Comparison of ENCODE assay signal across 8 cellular contexts in genomic region chr4:55866973-55867574, GRCh38. TPM values are rescaled to one million over a fixed set of nuclear protein-coding genes. Genes with fewer than 3 reads are reported as not detected.
DNase-seq lines count a peak whose midpoint lies in the region; ATAC-seq and TF ChIP-seq lines count a peak whose summit lies in the region.

No MANE protein-coding gene starts in this region.

- H2AFZ ChIP-seq in SU-DHL-6 (ENCODE audit: low read depth, low read length, severe bottlenecking) = no peak overlapping the region
- no peak overlapping the region for H2AFZ ChIP-seq in neural cell (ENCODE audit: low read depth, low read length)

- H3K36me3 ChIP-seq in CD4-positive, alpha-beta memory T cell (ENCODE audit: insufficient read depth, low read length) = peaks cover 43% of the 10 kb centered on the region
- H3K36me3 ChIP-seq in SU-DHL-6 (ENCODE audit: low read length) (peaks cover 6% of the 10 kb centered on the region; the same call in 1 of the 2 replicates), esophagus squamous epithelium (peaks cover 0 to 73% (median 3%) of the 10 kb centered on the region in 3 donors), neural cell (ENCODE audit: insufficient read depth, low read length) (peaks cover 16% of the 10 kb centered on the region)

- H3K9ac ChIP-seq in SU-DHL-6 (ENCODE audit: low read length) (no peak overlapping the region), neural cell (ENCODE audit: low read length) (no peak overlapping the region)

- no peaks in the 10 kb centered on the region for H3K27me3 ChIP-seq in CD4-positive, alpha-beta memory T cell (ENCODE audit: insufficient read depth, low read length)
- H3K27me3 ChIP-seq in SU-DHL-6 (ENCODE audit: low read length) (no peaks in the 10 kb centered on the region), esophagus squamous epithelium (no peaks in the 10 kb centered on the region), neural cell (ENCODE audit: insufficient read depth, low read depth, low read length) (no peaks in the 10 kb centered on the region)

- intact Hi-C loops in CD4-positive, alpha-beta memory T cell (cut with micrococcal nuclease) = loop anchor here (1.0 to 10.0 kb wide), 7 partner anchors 312 to 896 kb away; partner anchors contain the start of gene SRD5A3
- intact Hi-C loops in esophagus squamous epithelium (cut with DNase I) = no loop called here
- intact Hi-C loops in activated T-helper 2 cell treated with anti-CD3 and anti-CD28 coated beads, Interferon-gamma antibody, Interleukin-2, Interleukin-4, amounts not matched to agents 10 μg/mL and 5 μg/mL and 100 μg/mL, durations not matched to agents 14 hours and 24 hours and 36 hours (cut with micrococcal nuclease) = loop anchor here (1.0 to 5.0 kb wide), 2 partner anchors 14 to 320 kb away; partner anchors contain the start of genes CLOCK and EXOC1

- no peaks in the 10 kb centered on the region for H4K20me1 ChIP-seq in SU-DHL-6 (ENCODE audit: low read depth, low read length)
- H4K20me1 ChIP-seq in neural cell (ENCODE audit: insufficient read depth) = no peaks in the 10 kb centered on the region

- CTCF ChIA-PET in CD4-positive, alpha-beta memory T cell (lab: Charles Lee; ENCODE audit: partially characterized antibody) = interaction anchor here (0.7 to 3.5 kb wide), 14 partner anchors 12 to 1549 kb away, joined by 3 to 29 read pairs (median 4); partner anchors contain the start of genes CEP135, EXOC1 and SRD5A3

- H3F3A ChIP-seq in SU-DHL-6 (ENCODE audit: insufficient read depth) (peaks cover 4% of the 10 kb centered on the region; the same call in 1 of the 2 replicates), neural cell (ENCODE audit: insufficient read depth, low read length, poor library complexity, severe bottlenecking) (no peaks in the 10 kb centered on the region)

- TF ChIP-seq POLR2A in esophagus squamous epithelium (IDR thresholded peaks at IDR 0.05) = no peak

- H3K4me3 Mint-ChIP-seq in CD4-positive, alpha-beta memory T cell = peak overlapping the region in 1 of 8 donors; percentile 37
- no peak overlapping the region for H3K4me3 Mint-ChIP-seq in activated T-helper 2 cell treated with anti-CD3 and anti-CD28 coated beads, Interferon-gamma antibody, Interleukin-2, Interleukin-4, amounts not matched to agents 10 μg/mL and 5 μg/mL and 100 μg/mL, durations not matched to agents 14 hours and 24 hours and 36 hours (ENCODE audit: low read depth)

- no peak overlapping the region for H3K4me3 ChIP-seq in CD4-positive, alpha-beta memory T cell (ENCODE audit: low read length in 2 of 2)
- no peak overlapping the region for H3K4me3 ChIP-seq in SU-DHL-6 (ENCODE audit: insufficient read depth, low read length, poor library complexity, severe bottlenecking)
- no peak overlapping the region for H3K4me3 ChIP-seq in esophagus squamous epithelium
- H3K4me3 ChIP-seq in neural cell (ENCODE audit: low read length) = no peak overlapping the region

- H3K4me1 Mint-ChIP-seq in CD4-positive, alpha-beta memory T cell = peaks cover 8 to 19% (median 17%) of the 10 kb centered on the region in 4 donors
- peaks cover 23% of the 10 kb centered on the region for H3K4me1 Mint-ChIP-seq in activated T-helper 2 cell treated with anti-CD3 and anti-CD28 coated beads, Interferon-gamma antibody, Interleukin-2, Interleukin-4, amounts not matched to agents 10 μg/mL and 5 μg/mL and 100 μg/mL, durations not matched to agents 14 hours and 24 hours and 36 hours (ENCODE audit: low read depth)

- no peaks in the 10 kb centered on the region for H3K9me3 ChIP-seq in CD4-positive, alpha-beta memory T cell (ENCODE audit: control insufficient read depth in 1 of 2, low read length in 2 of 2)
- H3K9me3 ChIP-seq in SU-DHL-6 (ENCODE audit: insufficient read depth, low read length) (no peaks in the 10 kb centered on the region), esophagus squamous epithelium (no peaks in the 10 kb centered on the region), neural cell (ENCODE audit: low read length) (no peaks in the 10 kb centered on the region)

- TF ChIP-seq CTCF in SU-DHL-6 (IDR thresholded peaks at IDR 0.05; ENCODE audit: insufficient read depth, low read length, poor library complexity, severe bottlenecking) (peak; percentile 46), esophagus squamous epithelium (IDR thresholded peaks at IDR 0.05) (peak; percentile 59 to 91 (median 83)), neural cell (IDR thresholded peaks at IDR 0.05; ENCODE audit: poor library complexity, severe bottlenecking) (peak; percentile 69)

- H3K9me2 ChIP-seq in SU-DHL-6 (replicated peaks; ENCODE audit: insufficient read depth, low read length) (no peaks in the 10 kb centered on the region), neural cell (ENCODE audit: insufficient read depth, low read length) (no peaks in the 10 kb centered on the region)

- DNase-seq in CD4-positive, alpha-beta memory T cell = peak in 4 of 5 donors; percentile 50 to 60 (median 51)
- DNase-seq in NCI-H146 (lab: John Stamatoyannopoulos, UW) (peak; percentile 77), esophagus squamous epithelium (lab: John Stamatoyannopoulos, UW) (no peak)
- DNase-seq in activated T-helper 2 cell treated with anti-CD3 and anti-CD28 coated beads, Interferon-gamma antibody, Interleukin-2, Interleukin-4, amounts not matched to agents 10 μg/mL and 5 μg/mL and 100 μg/mL, durations not matched to agents 14 hours and 24 hours and 36 hours (ENCODE audit: low spot score) = no peak

- peak overlapping the region in 2 of 7 donors; percentile 67 to 76 for H3K27ac Mint-ChIP-seq in CD4-positive, alpha-beta memory T cell
- H3K27ac Mint-ChIP-seq in activated T-helper 2 cell treated with anti-CD3 and anti-CD28 coated beads, Interferon-gamma antibody, Interleukin-2, Interleukin-4, amounts not matched to agents 10 μg/mL and 5 μg/mL and 100 μg/mL, durations not matched to agents 14 hours and 24 hours and 36 hours = no peak overlapping the region

- ATAC-seq in GM18508 (IDR thresholded peaks at IDR 0.05; ENCODE audit: insufficient read depth, unreplicated experiment) (peak; percentile 57), HG02884 (IDR thresholded peaks at IDR 0.05; ENCODE audit: unreplicated experiment) (peak; percentile 64)

- WGBS in esophagus squamous epithelium, 2 donors = 10 to 11% methylated on average over 4 of the region's 4 CpGs

- H3K36me3 Mint-ChIP-seq in CD4-positive, alpha-beta memory T cell = peaks cover 31 to 58% of the 10 kb centered on the region in 2 donors
- H3K36me3 Mint-ChIP-seq in activated T-helper 2 cell treated with anti-CD3 and anti-CD28 coated beads, Interferon-gamma antibody, Interleukin-2, Interleukin-4, amounts not matched to agents 10 μg/mL and 5 μg/mL and 100 μg/mL, durations not matched to agents 14 hours and 24 hours and 36 hours (ENCODE audit: low read depth) = peaks cover 46% of the 10 kb centered on the region

- TF ChIP-seq RAD21 in neural cell (conservative IDR thresholded peaks at IDR 0.05) = peak; percentile 73

- POLR2A ChIA-PET in CD4-positive, alpha-beta memory T cell (lab: Charles Lee; ENCODE audit: partially characterized antibody) = interaction anchor here (1.0 to 2.6 kb wide), 3 partner anchors 14 to 110 kb away, joined by 3 to 9 read pairs (median 8); partner anchors contain the start of genes CEP135 and EXOC1

- H3K27me3 Mint-ChIP-seq in CD4-positive, alpha-beta memory T cell = no peaks in the 10 kb centered on the region
- H3K27me3 Mint-ChIP-seq in activated T-helper 2 cell treated with anti-CD3 and anti-CD28 coated beads, Interferon-gamma antibody, Interleukin-2, Interleukin-4, amounts not matched to agents 10 μg/mL and 5 μg/mL and 100 μg/mL, durations not matched to agents 14 hours and 24 hours and 36 hours (ENCODE audit: low read depth) = no peaks in the 10 kb centered on the region

- H3K79me2 ChIP-seq in SU-DHL-6 (ENCODE audit: insufficient read depth, low read length) (no peaks in the 10 kb centered on the region), neural cell (replicated peaks; ENCODE audit: insufficient read depth, low read length) (no peaks in the 10 kb centered on the region)

- H3K4me2 ChIP-seq in SU-DHL-6 (ENCODE audit: low read depth, low read length, poor library complexity, severe bottlenecking) = no peak overlapping the region
- no peak overlapping the region for H3K4me2 ChIP-seq in neural cell (ENCODE audit: low read length)

- no peak overlapping the region for H3K27ac ChIP-seq in CD4-positive, alpha-beta memory T cell (ENCODE audit: low read depth, low read length)
- H3K27ac ChIP-seq in SU-DHL-6 (ENCODE audit: low read depth, low read length) = no peak overlapping the region
- H3K27ac ChIP-seq in esophagus squamous epithelium = peak overlapping the region in 3 of 4 donors; percentile 68 to 87 (median 85)
- no peak overlapping the region for H3K27ac ChIP-seq in neural cell (ENCODE audit: low read length)

- no peak for TF ChIP-seq EP300 in neural cell (conservative IDR thresholded peaks at IDR 0.05; ENCODE audit: poor library complexity, severe bottlenecking)

- peaks cover 0 to 2% (median 0%) of the 10 kb centered on the region in 8 donors for H3K9me3 Mint-ChIP-seq in CD4-positive, alpha-beta memory T cell
- no peaks in the 10 kb centered on the region for H3K9me3 Mint-ChIP-seq in activated T-helper 2 cell treated with anti-CD3 and anti-CD28 coated beads, Interferon-gamma antibody, Interleukin-2, Interleukin-4, amounts not matched to agents 10 μg/mL and 5 μg/mL and 100 μg/mL, durations not matched to agents 14 hours and 24 hours and 36 hours

- H3K4me1 ChIP-seq in CD4-positive, alpha-beta memory T cell (ENCODE audit: insufficient read depth, low read length) = peaks cover 14% of the 10 kb centered on the region
- H3K4me1 ChIP-seq in esophagus squamous epithelium = peaks cover 11 to 33% (median 13%) of the 10 kb centered on the region in 3 donors

TF ChIP-seq in neural cell, 6 proteins besides CTCF, POLR2A, EP300 and RAD21:
- no peak for TF ChIP-seq POLR2AphosphoS5 (IDR thresholded peaks at IDR 0.05)
- peak; percentile 69 for TF ChIP-seq SMC3 (conservative IDR thresholded peaks at IDR 0.05; ENCODE audit: poor library complexity)

RNA-seq across cellular contexts. Expression of gene EXOC1, which starts 13.6 kb away (rescaled TPM):
- total RNA-seq in CD4-positive, alpha-beta memory T cell = 10 to 100 TPM; 41.9 to 50.7 TPM
- 10 to 100 TPM in 1 of 2 donors, 1 to 10 TPM in 1; 9.4 to 20.9 TPM for polyA plus RNA-seq in CD4-positive, alpha-beta memory T cell
- total RNA-seq in esophagus squamous epithelium = 10 to 100 TPM; 28.5 to 43.7 (median 41.7) TPM
- polyA plus RNA-seq in neural cell = 100 and 106 TPM in 2 replicates
- polyA minus RNA-seq in neural cell = 98.4 and 107 TPM in 2 replicates
- total RNA-seq in activated T-helper 2 cell treated with anti-CD3 and anti-CD28 coated beads, Interferon-gamma antibody, Interleukin-2, Interleukin-4, amounts not matched to agents 10 μg/mL and 5 μg/mL and 100 μg/mL, durations not matched to agents 14 hours and 24 hours and 36 hours = 20.4 and 22.2 TPM in 2 replicates

RNA-seq across cellular contexts. Expression of gene EXOC1L, which starts 47.5 kb away (rescaled TPM):
- not detected for total RNA-seq in CD4-positive, alpha-beta memory T cell
- not detected for polyA plus RNA-seq in CD4-positive, alpha-beta memory T cell
- total RNA-seq in esophagus squamous epithelium = not detected
- not detected in 2 replicates for polyA plus RNA-seq in neural cell
- not detected in 2 replicates for polyA minus RNA-seq in neural cell
- total RNA-seq in activated T-helper 2 cell treated with anti-CD3 and anti-CD28 coated beads, Interferon-gamma antibody, Interleukin-2, Interleukin-4, amounts not matched to agents 10 μg/mL and 5 μg/mL and 100 μg/mL, durations not matched to agents 14 hours and 24 hours and 36 hours = not detected in 2 replicates

Comparison
In these comparisons a context has a peak if more than half of its experiments do, and no peak if none do; other contexts are left out.
1. DNase-seq: peak in CD4-positive, alpha-beta memory T cell (4 of 5) and NCI-H146 (single experiment); none in esophagus squamous epithelium (single experiment) and activated T-helper 2 cell treated with anti-CD3 and anti-CD28 coated beads, Interferon-gamma antibody, Interleukin-2, Interleukin-4, amounts not matched to agents 10 μg/mL and 5 μg/mL and 100 μg/mL, durations not matched to agents 14 hours and 24 hours and 36 hours (single experiment).
2. H3K27ac ChIP-seq: peak in esophagus squamous epithelium (3 of 4); none in CD4-positive, alpha-beta memory T cell (single experiment), SU-DHL-6 (single experiment) and neural cell (single experiment).
3. Peak in every context shown above with its lines, with median percentiles within 50 percentile points of each other: CTCF ChIP-seq.